ENCODE assay signal across 8 cellular contexts in genomic region chr19:39411832-39412099, GRCh38. TPM values are rescaled to one million over a fixed set of nuclear protein-coding genes. Genes with fewer than 3 reads are reported as not detected.
A peak's percentile ranks its signal among the peaks of the same experiment; 100 is the strongest.
DNase-seq lines count a peak whose midpoint lies in the region; ATAC-seq and TF ChIP-seq lines count a peak whose summit lies in the region.

No MANE protein-coding gene starts in this region.

- peak overlapping the region; percentile 37 for H3K4me3 ChIP-seq in AG10803 (ENCODE audit: low read length)
- peak overlapping the region; percentile 16 for H3K4me3 ChIP-seq in choroid plexus epithelial cell (ENCODE audit: low read depth, low read length)

- H3K9me3 Mint-ChIP-seq in activated CD4-positive, alpha-beta T cell treated with anti-CD3 and anti-CD28 coated beads for 36 hours (ENCODE audit: low read depth) = no peaks in the 10 kb centered on the region

- ATAC-seq in HG03439 (IDR thresholded peaks at IDR 0.05; ENCODE audit: unreplicated experiment) = peak; percentile 30
- ATAC-seq in activated CD4-positive, alpha-beta T cell treated with anti-CD3 and anti-CD28 coated beads for 36 hours = peak; percentile 56
- peak; percentile 57 for ATAC-seq in left lobe of liver

- POLR2A ChIA-PET in activated CD4-positive, alpha-beta T cell treated with anti-CD3 and anti-CD28 coated beads for 36 hours (lab: Charles Lee) = interaction anchor here (0.7 to 2.3 kb wide), 7 partner anchors 10 to 24 kb away, joined by 3 to 22 read pairs (median 4); partner anchors contain the start of genes MED29, PAF1 and RPS16

- TF ChIP-seq CTCF in AG10803 (conservative IDR thresholded peaks at IDR 0.05; ENCODE audit: low read length) = peak; percentile 95
- peak; percentile 93 for TF ChIP-seq CTCF in choroid plexus epithelial cell (conservative IDR thresholded peaks at IDR 0.05; ENCODE audit: low read depth, low read length)

- H3K4me1 Mint-ChIP-seq in activated CD4-positive, alpha-beta T cell treated with anti-CD3 and anti-CD28 coated beads for 36 hours = peaks cover 32% of the 10 kb centered on the region

- peak; percentile 91 for DNase-seq in AG10803 (ENCODE audit: low read depth)
- peak; percentile 60 for DNase-seq in GM19240 (ENCODE audit: insufficient read length, low spot score)
- peak; percentile 70 for DNase-seq in NCI-H510A (lab: John Stamatoyannopoulos, UW)
- DNase-seq in activated CD4-positive, alpha-beta T cell treated with anti-CD3 and anti-CD28 coated beads for 36 hours = peak; percentile 95
- peak; percentile 96 for DNase-seq in choroid plexus epithelial cell (ENCODE audit: low read depth)
- peak; percentile 89 for DNase-seq in left lobe of liver (ENCODE audit: low spot score)
- peak; percentile 92 to 93 for DNase-seq in stimulated activated CD4-positive, alpha-beta T cell treated with anti-CD3 and anti-CD28 coated beads, Interleukin-2, amount 100 ng/mL, for 24 hours

- peak overlapping the region; percentile 73 for H3K4me3 Mint-ChIP-seq in activated CD4-positive, alpha-beta T cell treated with anti-CD3 and anti-CD28 coated beads for 36 hours

- no peaks in the 10 kb centered on the region for H3K27me3 Mint-ChIP-seq in activated CD4-positive, alpha-beta T cell treated with anti-CD3 and anti-CD28 coated beads for 36 hours

- CTCF ChIA-PET in activated CD4-positive, alpha-beta T cell treated with anti-CD3 and anti-CD28 coated beads for 36 hours (lab: Charles Lee) = interaction anchor here (0.8 to 2.3 kb wide), 15 partner anchors 10 to 122 kb away, joined by 3 to 79 read pairs (median 5); partner anchors contain the start of genes MED29, PAF1 and RPS16

- peak overlapping the region; percentile 92 for H3K27ac Mint-ChIP-seq in activated CD4-positive, alpha-beta T cell treated with anti-CD3 and anti-CD28 coated beads for 36 hours

- intact Hi-C loops in activated CD4-positive, alpha-beta T cell treated with anti-CD3 and anti-CD28 coated beads for 36 hours (cut with DNase I, micrococcal nuclease) = loop anchor here (1.0 to 2.0 kb wide), 18 partner anchors 9 to 560 kb away; partner anchors contain the start of genes MED29 (in 2 of the 2), PAF1 (in 2 of the 2), SAMD4B (in 2 of the 2) and EID2 (in 1 of the 2)

- H3K36me3 Mint-ChIP-seq in activated CD4-positive, alpha-beta T cell treated with anti-CD3 and anti-CD28 coated beads for 36 hours (ENCODE audit: low read depth) = peaks cover 41% of the 10 kb centered on the region

RNA-seq across cellular contexts. Expression of gene PLEKHG2, which starts 0.7 kb away (rescaled TPM):
- total RNA-seq in activated CD4-positive, alpha-beta T cell treated with anti-CD3 and anti-CD28 coated beads for 36 hours = 10 to 100 TPM; 46.0 to 65.5 TPM
- total RNA-seq in left lobe of liver = 3.8 TPM

RNA-seq across cellular contexts. Expression of gene ZFP36, which starts 5.1 kb away (rescaled TPM):
- 10 to 100 TPM; 69.1 to 69.3 TPM for total RNA-seq in activated CD4-positive, alpha-beta T cell treated with anti-CD3 and anti-CD28 coated beads for 36 hours
- total RNA-seq in left lobe of liver = 44.0 TPM

RNA-seq across cellular contexts. Expression of gene MED29, which starts 20.6 kb away (rescaled TPM):
- total RNA-seq in activated CD4-positive, alpha-beta T cell treated with anti-CD3 and anti-CD28 coated beads for 36 hours = 10 to 100 TPM; 24.0 to 34.6 TPM
- 19.2 TPM for total RNA-seq in left lobe of liver

RNA-seq across cellular contexts. Expression of gene PAF1, which starts 20.9 kb away (rescaled TPM):
- 10 to 100 TPM; 40.4 to 54.2 TPM for total RNA-seq in activated CD4-positive, alpha-beta T cell treated with anti-CD3 and anti-CD28 coated beads for 36 hours
- total RNA-seq in left lobe of liver = 21.3 TPM

RNA-seq across cellular contexts. Expression of gene RPS16, which starts 24.0 kb away (rescaled TPM):
- 1,000 to 10,000 TPM; 3,146 to 3,331 TPM for total RNA-seq in activated CD4-positive, alpha-beta T cell treated with anti-CD3 and anti-CD28 coated beads for 36 hours
- 668 TPM for total RNA-seq in left lobe of liver

Comparison
In these comparisons a context has a peak if more than half of its experiments do, and no peak if none do; other contexts are left out.
1. Peak in every context shown above with its lines: DNase-seq, ATAC-seq and H3K4me3 ChIP-seq.